Comparison of ENCODE assay signal across 19 cellular contexts in the genomic region with DNA sequence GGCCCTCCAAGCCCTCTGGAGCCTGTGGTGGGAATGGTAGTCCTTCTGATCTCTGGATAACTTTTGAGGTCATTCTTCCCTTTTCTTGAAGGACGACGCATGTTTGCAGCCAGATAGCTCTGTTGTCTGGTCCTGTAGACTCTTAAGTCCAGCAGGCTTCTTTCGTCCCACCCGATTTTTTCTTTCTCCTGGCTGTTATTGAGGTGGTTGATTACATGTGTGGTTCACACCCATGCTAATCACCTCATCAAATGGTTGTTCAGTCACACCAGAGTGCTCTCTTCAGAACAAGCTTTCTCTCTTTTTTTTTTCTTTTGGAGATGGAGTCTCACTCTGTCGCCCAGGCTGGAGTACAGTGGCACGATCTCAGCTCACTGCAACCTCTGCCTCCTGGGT.
"Had no signal": no experiment of that assay in that cellular context is flagged by ENCODE, and none has a peak within 500 bp of the region (broad histone marks: within the 10 kb centered on the region; RNA-seq: fewer than 3 reads in every experiment).

No MANE protein-coding gene starts in this region.

- H3K4me1 ChIP-seq: esophagus squamous epithelium, suprapubic skin, thyroid gland, upper lobe of left lung, uterus had no signal

- H3K9ac ChIP-seq: neural progenitor cell had no signal

- H2AFZ ChIP-seq: neural progenitor cell had no signal

- H3K4me3 ChIP-seq: esophagus squamous epithelium, gastroesophageal sphincter, neural progenitor cell, ovary, suprapubic skin, thyroid gland, upper lobe of left lung, uterus had no signal

- DNase-seq: esophagus squamous epithelium; foreskin fibroblast; glutamatergic neuron; immature natural killer cell; mesendoderm; natural killer cell; nucleus accumbens; ovary; right cardiac atrium; stimulated activated CD4-positive, alpha-beta T cell treated with anti-CD3 and anti-CD28 coated beads, Interleukin-4, amount 100 ng/mL, for 1 hour; stimulated activated CD8-positive, alpha-beta memory T cell treated with anti-CD3 and anti-CD28 coated beads, Interleukin-4, amount 100 ng/mL, for 48 hours; stimulated activated naive CD8-positive, alpha-beta T cell treated with anti-CD3 and anti-CD28 coated beads, Interleukin-15, Interleukin-2, amounts not matched to agents 100 U/mL and 50 U/mL, for 24 hours; thyroid gland; upper lobe of left lung; uterus had no signal

- H3K36me3 ChIP-seq: gastroesophageal sphincter, neural progenitor cell, ovary, suprapubic skin, thyroid gland, upper lobe of left lung, uterus had no signal

- H3K27me3 ChIP-seq: esophagus squamous epithelium, gastroesophageal sphincter, neural progenitor cell, ovary, suprapubic skin, thyroid gland, upper lobe of left lung, uterus had no signal

- ATAC-seq: gastroesophageal sphincter; natural killer cell; right cardiac atrium; stimulated activated effector memory CD8-positive, alpha-beta T cell treated with anti-CD3 and anti-CD28 coated beads, Interleukin-12 subunit alpha, Interleukin-12 subunit beta, amount 100 ng/mL, for 72 hours; stimulated activated naive CD8-positive, alpha-beta T cell treated with anti-CD3 and anti-CD28 coated beads, Interleukin-15, Interleukin-2, amounts not matched to agents 100 U/mL and 50 U/mL, for 24 hours had no signal

- H3K27ac ChIP-seq: esophagus squamous epithelium, gastroesophageal sphincter, neural progenitor cell, ovary, suprapubic skin, thyroid gland, upper lobe of left lung, uterus had no signal

- H3K9me3 ChIP-seq: esophagus squamous epithelium, gastroesophageal sphincter, ovary, suprapubic skin, thyroid gland, upper lobe of left lung, uterus had no signal

- H3K4me2 ChIP-seq: neural progenitor cell had no signal
